In the genomic region with DNA sequence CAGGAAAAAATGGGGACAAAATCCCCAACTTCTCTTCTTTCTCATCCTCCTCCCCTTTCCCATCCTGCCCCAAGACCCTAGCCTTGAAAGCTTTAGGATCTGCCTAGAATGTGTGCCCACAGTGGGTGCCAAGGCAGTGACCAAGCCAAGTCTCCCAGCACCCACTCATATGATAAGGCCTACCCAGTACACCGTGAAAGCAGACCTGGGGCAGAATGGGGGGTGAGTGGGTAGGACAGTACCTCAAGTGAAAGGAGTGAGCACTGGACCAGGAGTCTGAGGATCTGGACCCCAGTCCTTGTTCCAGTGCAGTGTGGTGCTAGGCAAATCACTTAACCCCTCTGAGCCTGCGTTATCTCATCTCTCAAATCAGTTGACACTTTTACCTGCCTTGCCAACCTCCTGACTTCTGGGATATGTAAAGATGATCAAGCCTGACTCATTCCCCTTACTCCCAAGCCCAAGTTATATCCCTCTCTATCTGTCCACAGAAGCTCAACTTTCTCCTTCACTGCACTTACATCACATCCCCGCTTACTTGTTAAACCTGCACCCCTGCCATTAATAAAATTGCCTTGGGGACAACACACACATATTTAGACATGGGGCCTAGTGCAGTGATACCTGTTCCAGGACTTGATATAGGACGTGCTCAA, we compare ENCODE assay signal across 22 cellular contexts.
DNase-seq lines count a peak whose midpoint lies in the region; ATAC-seq and TF ChIP-seq lines count a peak whose summit lies in the region.
"Had no signal": no experiment of that assay in that cellular context is flagged by ENCODE, and none has a peak within 500 bp of the region (broad histone marks: within the 10 kb centered on the region; RNA-seq: fewer than 3 reads in every experiment).

No MANE protein-coding gene starts in this region.

- no peak overlapping the region for H3K4me3 Mint-ChIP-seq in CD14-positive monocyte
- no peak overlapping the region for H3K4me3 Mint-ChIP-seq in nephron
- no peak overlapping the region for H3K4me3 Mint-ChIP-seq in immature natural killer cell
- H3K4me3 Mint-ChIP-seq: B cell, H9, HFFc6 had no signal

- peaks cover 0 to 15% (median 7%) of the 10 kb centered on the region in 7 donors for H3K9me3 Mint-ChIP-seq in CD14-positive monocyte
- H3K9me3 Mint-ChIP-seq in nephron: no peaks in the 10 kb centered on the region
- H3K9me3 Mint-ChIP-seq in immature natural killer cell: no peaks in the 10 kb centered on the region
- H3K9me3 Mint-ChIP-seq: H9, HFFc6 had no signal

- H3K27ac ChIP-seq in HL-60 (replicated peaks) (peak overlapping the region; percentile 69), coronary artery (no peak overlapping the region)
- H3K27ac ChIP-seq: A549, SJSA1 had no signal

- no peak for DNase-seq in CD14-positive monocyte (ENCODE audit: low spot score)
- no peak for DNase-seq in HL-60 (ENCODE audit: low read depth in 1 of 2, low spot score in 1 of 2)
- peak; percentile 59 for DNase-seq in coronary artery (ENCODE audit: low spot score)
- DNase-seq in immature natural killer cell: no peak
- DNase-seq in NCI-H446 treated with DMSO at 0.1 percent for 48 hours (lab: John Stamatoyannopoulos, UW): no peak
- DNase-seq in activated gamma-delta T cell treated with Interleukin-2 at 50 U/mL for 16 hours: no peak
- DNase-seq: DMS53, GF-D8, H9, HFFc6, KG1, NCI-H1105 treated with DMSO at 0.1 percent for 48 hours, NCI-H2029 treated with DMSO at 0.1 percent for 48 hours, NCI-H226, NCI-H524 treated with DMSO at 0.1 percent for 48 hours, NCI-H82 had no signal

- H3K27me3 Mint-ChIP-seq in CD14-positive monocyte (ENCODE audit: low read depth in 3 of 3) (peaks cover 0 to 2% (median 0%) of the 10 kb centered on the region in 3 donors), nephron (ENCODE audit: low read depth) (peaks cover 9% of the 10 kb centered on the region), immature natural killer cell (ENCODE audit: low read depth in 3 of 3) (peaks cover 0 to 4% (median 3%) of the 10 kb centered on the region in 3 donors)
- H3K27me3 Mint-ChIP-seq: B cell had no signal

- TF ChIP-seq CTCF in CD14-positive monocyte (IDR thresholded peaks at IDR 0.05) (no peak), HL-60 (IDR thresholded peaks at IDR 0.05; ENCODE audit: insufficient read depth, low read length) (no peak), coronary artery (IDR thresholded peaks at IDR 0.05) (no peak), nephron (IDR thresholded peaks at IDR 0.05; ENCODE audit: unreplicated experiment in 3 of 3) (no peak)

- intact Hi-C loops in CD14-positive monocyte (cut with micrococcal nuclease): loop anchor here in 1 of 2 donors (10.0 kb wide), 1 partner anchor 103 kb away; no protein-coding TSS in a partner anchor

- H3K4me3 ChIP-seq in HL-60 (replicated peaks; ENCODE audit: insufficient read depth, low read length) (no peak overlapping the region), coronary artery (no peak overlapping the region)
- H3K4me3 ChIP-seq: A549, SJSA1 had no signal

- ATAC-seq in HG03280 (IDR thresholded peaks at IDR 0.05; ENCODE audit: unreplicated experiment): no peak
- ATAC-seq: A549, Right ventricle myocardium inferior had no signal

- peak overlapping the region; percentile 12 to 97 (median 69) for H3K27ac Mint-ChIP-seq in CD14-positive monocyte
- H3K27ac Mint-ChIP-seq in nephron: peak overlapping the region in 2 of 3 experiments; percentile 4 to 52
- H3K27ac Mint-ChIP-seq in immature natural killer cell: no peak overlapping the region
- H3K27ac Mint-ChIP-seq: B cell, HFFc6 had no signal

- no peaks in the 10 kb centered on the region for H3K27me3 ChIP-seq in HL-60 (ENCODE audit: insufficient read depth, poor library complexity, severe bottlenecking)
- H3K27me3 ChIP-seq: SJSA1 had no signal

- H3K36me3 Mint-ChIP-seq in CD14-positive monocyte (peaks cover 8 to 10% of the 10 kb centered on the region in 2 donors), nephron (ENCODE audit: low read depth) (no peaks in the 10 kb centered on the region), immature natural killer cell (no peaks in the 10 kb centered on the region)

- H3K4me1 Mint-ChIP-seq in CD14-positive monocyte (peaks cover 55% of the 10 kb centered on the region), nephron (peaks cover 32% of the 10 kb centered on the region), immature natural killer cell (peaks cover 0 to 5% of the 10 kb centered on the region in 2 donors)
- H3K4me1 Mint-ChIP-seq: B cell had no signal

Comparison
In these comparisons a context has a peak if more than half of its experiments do, and no peak if none do; other contexts are left out.
1. H3K27ac Mint-ChIP-seq: peak in CD14-positive monocyte (7 of 7) and nephron (2 of 3); none in immature natural killer cell (0 of 6).